Comparison of ENCODE assay signal across 21 cellular contexts in the genomic region with DNA sequence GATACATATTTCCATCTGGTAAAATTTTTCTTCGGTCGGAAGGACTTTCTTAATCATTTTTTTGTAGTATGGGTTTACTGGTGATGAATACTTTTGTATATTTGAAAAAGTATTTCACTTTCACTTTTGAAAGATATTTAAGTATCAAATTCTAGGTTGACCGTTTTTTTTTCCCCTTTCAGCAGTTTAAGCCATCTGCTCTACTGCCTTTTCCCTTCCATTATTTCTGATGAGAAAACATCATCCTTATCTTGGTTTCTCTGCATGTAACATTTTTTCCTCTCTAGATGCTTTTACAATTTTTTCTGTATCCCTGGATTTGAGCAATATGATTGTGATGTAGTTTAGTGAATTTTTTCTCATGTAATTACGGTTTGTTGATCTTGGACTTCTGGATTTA.
DNase-seq lines count a peak whose midpoint lies in the region; ATAC-seq and TF ChIP-seq lines count a peak whose summit lies in the region.
"Had no signal": no experiment of that assay in that cellular context is flagged by ENCODE, and none has a peak within 500 bp of the region (broad histone marks: within the 10 kb centered on the region; RNA-seq: fewer than 3 reads in every experiment).

No MANE protein-coding gene starts in this region.

- H3K4me3 ChIP-seq in ACC112 (ENCODE audit: low read depth, low read length) (peak overlapping the region; percentile 59), cardiac fibroblast (replicated peaks in 1 of 2; ENCODE audit: low read depth in 2 of 2, low read length in 2 of 2) (no peak overlapping the region), fibroblast of the aortic adventitia (ENCODE audit: low read depth, low read length) (no peak overlapping the region), lower leg skin (ENCODE audit: low read depth, poor library complexity, severe bottlenecking) (no peak overlapping the region)
- H3K4me3 ChIP-seq: SJCRH30 had no signal

- no peaks in the 10 kb centered on the region for H3K79me2 ChIP-seq in ACC112 (ENCODE audit: control insufficient read depth, insufficient read depth, low read length, unreplicated experiment)

- no peak overlapping the region for H3K27ac ChIP-seq in ACC112 (ENCODE audit: low read depth, low read length)
- H3K27ac ChIP-seq: HL-60, SJCRH30 had no signal

- WGBS in lower leg skin, 2 donors, result 85 to 86% methylated on average over 4 of the region's 4 CpGs

- DNase-seq in LHCN-M2 (ENCODE audit: low read depth), result peak; percentile 5
- DNase-seq in cardiac fibroblast (ENCODE audit: low read depth in 2 of 2), result peak; percentile 3 to 25
- DNase-seq in fibroblast of the aortic adventitia (ENCODE audit: low read depth), result peak; percentile 10
- DNase-seq in medulla oblongata (ENCODE audit: extremely low spot score), result no peak
- DNase-seq in lower leg skin (ENCODE audit: low spot score in 2 of 2), result no peak
- DNase-seq in glomerular visceral epithelial cell (ENCODE audit: extremely low spot score), result no peak
- DNase-seq: CD4-positive, CD25-positive, alpha-beta regulatory T cell; COR-L47; GDM1; H7; KBM-7; NCI-H1092 treated with DMSO at 0.1 percent for 48 hours; NCI-H146; NCI-H2029; NCI-H345; NCI-H524; SJCRH30 had no signal

- no peaks in the 10 kb centered on the region for H3K36me3 ChIP-seq in ACC112 (ENCODE audit: insufficient read depth, low read length)
- H3K36me3 ChIP-seq: SJCRH30 had no signal

- TF ChIP-seq CTCF in cardiac fibroblast (IDR thresholded peaks at IDR 0.05; ENCODE audit: low read depth, low read length) (no peak), fibroblast of the aortic adventitia (IDR thresholded peaks at IDR 0.05; ENCODE audit: insufficient read depth, low read length) (no peak), lower leg skin (IDR thresholded peaks at IDR 0.05) (no peak)

- peak overlapping the region; percentile 90 for H2AFZ ChIP-seq in ACC112 (ENCODE audit: low read length, unreplicated experiment)

- H3K4me1 ChIP-seq in ACC112 (ENCODE audit: control insufficient read depth, insufficient read depth, low read length, unreplicated experiment), result peaks cover 8% of the 10 kb centered on the region
- H3K4me1 ChIP-seq: SJCRH30 had no signal

- no peak for TF ChIP-seq POLR2A in lower leg skin (IDR thresholded peaks at IDR 0.05)

- H3K27me3 ChIP-seq in ACC112 (ENCODE audit: insufficient read depth, low read length), result no peaks in the 10 kb centered on the region
- H3K27me3 ChIP-seq: SJCRH30 had no signal

- intact Hi-C loops in lower leg skin (cut with DNase I; ENCODE audit: low total_unique reads), result no loop called here

- no peak for ATAC-seq in HG02981 (IDR thresholded peaks at IDR 0.05; ENCODE audit: unreplicated experiment)
- ATAC-seq: HepG2 had no signal

Comparison
In these comparisons a context has a peak if more than half of its experiments do, and no peak if none do; other contexts are left out.
1. DNase-seq: peak in LHCN-M2 (single experiment), cardiac fibroblast (2 of 2) and fibroblast of the aortic adventitia (single experiment); none in medulla oblongata (single experiment), lower leg skin (0 of 2) and glomerular visceral epithelial cell (single experiment).